ENCODE assay signal across 16 cellular contexts in the genomic region with DNA sequence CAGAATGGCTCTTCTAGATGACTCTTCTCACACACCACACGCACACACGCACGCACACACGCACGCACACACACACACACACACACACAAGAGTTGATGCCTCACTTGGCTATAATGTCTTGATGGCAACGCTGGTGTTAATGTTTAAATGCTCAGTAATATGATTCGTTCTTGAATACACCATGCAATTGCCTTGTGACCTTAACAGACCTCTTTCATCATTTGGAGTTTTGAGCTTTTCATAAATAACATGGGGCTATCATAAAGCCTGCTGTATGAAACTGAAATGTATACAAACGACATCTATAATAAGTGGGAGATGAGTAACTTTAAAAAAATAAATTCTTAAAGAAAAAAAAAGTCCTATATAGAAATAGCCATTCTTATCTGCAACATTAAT. TPM values are rescaled to one million over a fixed set of nuclear protein-coding genes. Genes with fewer than 3 reads are reported as not detected.
"Had no signal": no experiment of that assay in that cellular context is flagged by ENCODE, and none has a peak within 500 bp of the region (broad histone marks: within the 10 kb centered on the region; RNA-seq: fewer than 3 reads in every experiment).

No MANE protein-coding gene starts in this region.

- H3K9me3 Mint-ChIP-seq: activated CD4-positive, alpha-beta memory T cell treated with anti-CD3 and anti-CD28 coated beads, Interleukin-2, amount 10 ng/mL, durations not matched to agents 7 days and 5 days; activated CD4-positive, alpha-beta T cell treated with anti-CD3 and anti-CD28 coated beads, Interleukin-2, amount 10 ng/mL, durations not matched to agents 24 days and 14 days; central memory CD8-positive, alpha-beta T cell; effector memory CD8-positive, alpha-beta T cell had no signal

- H3K4me3 Mint-ChIP-seq: activated CD4-positive, alpha-beta memory T cell treated with anti-CD3 and anti-CD28 coated beads, Interleukin-2, amount 10 ng/mL, durations not matched to agents 7 days and 5 days; activated CD4-positive, alpha-beta T cell treated with anti-CD3 and anti-CD28 coated beads, Interleukin-2, amount 10 ng/mL, durations not matched to agents 24 days and 14 days; central memory CD8-positive, alpha-beta T cell; effector memory CD8-positive, alpha-beta T cell; naive thymus-derived CD8-positive, alpha-beta T cell had no signal

- H3K27ac Mint-ChIP-seq: activated CD4-positive, alpha-beta memory T cell treated with anti-CD3 and anti-CD28 coated beads, Interleukin-2, amount 10 ng/mL, durations not matched to agents 7 days and 5 days; effector memory CD8-positive, alpha-beta T cell; naive thymus-derived CD8-positive, alpha-beta T cell; progenitor cell of endocrine pancreas had no signal

- DNase-seq: activated CD4-positive, alpha-beta memory T cell treated with anti-CD3 and anti-CD28 coated beads, Interleukin-2, amount 10 ng/mL, durations not matched to agents 7 days and 5 days; activated CD4-positive, alpha-beta T cell treated with anti-CD3 and anti-CD28 coated beads, Interleukin-2, amount 10 ng/mL, durations not matched to agents 24 days and 14 days; activated effector memory CD4-positive, alpha-beta T cell treated with anti-CD3 and anti-CD28 coated beads, Interleukin-2, amount 50 U/mL, for 16 hours; activated naive CD4-positive, alpha-beta T cell treated with anti-CD3 and anti-CD28 coated beads, Interleukin-2, amount 50 U/mL, for 16 hours; colonic mucosa; dorsolateral prefrontal cortex; effector memory CD8-positive, alpha-beta T cell; foreskin keratinocyte; naive thymus-derived CD8-positive, alpha-beta T cell; retina; stimulated activated CD4-positive, alpha-beta T cell treated with anti-CD3 and anti-CD28 coated beads, Interleukin-4, amount 100 ng/mL, for 1 hour; stimulated activated naive CD4-positive, alpha-beta T cell had no signal

- ATAC-seq: activated CD4-positive, CD25-positive, alpha-beta regulatory T cell treated with anti-CD3 and anti-CD28 coated beads, Interleukin-2, amount 50 U/mL, for 24 hours; effector memory CD8-positive, alpha-beta T cell; left lobe of liver; naive thymus-derived CD8-positive, alpha-beta T cell had no signal

RNA-seq across cellular contexts. Expression of a gene that starts 8.2 kb away (rescaled TPM):
- total RNA-seq: naive thymus-derived CD8-positive, alpha-beta T cell had no signal
